32 cellular contexts compared by ENCODE assay signal in the genomic region with DNA sequence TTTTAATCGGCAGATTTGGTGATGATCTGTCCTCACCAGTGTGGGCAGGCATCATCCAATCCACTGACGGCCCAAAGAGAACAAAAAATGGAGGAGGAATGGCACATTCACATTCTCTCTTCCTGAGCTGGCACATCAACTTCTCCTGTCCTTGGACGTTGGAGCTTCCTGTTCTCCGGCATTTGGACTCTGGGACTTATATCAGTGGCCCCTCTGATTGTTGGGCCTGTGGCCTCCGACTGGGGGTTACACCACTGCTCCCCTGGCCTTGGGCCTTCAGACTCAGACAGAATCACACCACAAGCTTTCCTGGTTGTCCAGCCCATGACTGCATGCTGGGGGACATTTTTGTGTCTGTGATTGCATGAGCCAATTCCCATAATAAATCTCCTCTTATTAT. TPM values are rescaled to one million over a fixed set of nuclear protein-coding genes. Genes with fewer than 3 reads are reported as not detected.
"Had no signal": no experiment of that assay in that cellular context is flagged by ENCODE, and none has a peak within 500 bp of the region (broad histone marks: within the 10 kb centered on the region; RNA-seq: fewer than 3 reads in every experiment).

No MANE protein-coding gene starts in this region.

- H3K9me3 Mint-ChIP-seq: mesothelial cell of epicardium, naive B cell had no signal

- H3K27ac Mint-ChIP-seq: mesothelial cell of epicardium had no signal

- DNase-seq: dermis blood vessel endothelial cell; dorsolateral prefrontal cortex; effector CD4-positive, alpha-beta T cell; effector memory CD4-positive, alpha-beta T cell; erythroblast; esophagus squamous epithelium; foreskin fibroblast; foreskin melanocyte; gastrocnemius medialis; glutamatergic neuron; head of caudate nucleus; heart right ventricle; hippocampal formation; left cardiac atrium; left lung; left ventricle myocardium superior; lower lobe of right lung; mesenchymal stem cell; mucosa of descending colon; naive B cell had no signal

- H3K27me3 Mint-ChIP-seq: naive B cell had no signal

- H3K4me1 ChIP-seq: esophagus squamous epithelium, heart right ventricle, left lung, lower lobe of right lung had no signal

- FAIRE-seq: colon, endometrium, islet of Langerhans, keratinocyte had no signal

- H3K27me3 ChIP-seq: dorsolateral prefrontal cortex, esophagus squamous epithelium, gastrocnemius medialis had no signal

- H3K4me3 Mint-ChIP-seq: mesothelial cell of epicardium, naive B cell had no signal

- H3K36me3 ChIP-seq: heart right ventricle, left lung, lower lobe of right lung had no signal

- H3K27ac ChIP-seq: coronary artery, dorsolateral prefrontal cortex, epithelial cell of prostate, esophagus squamous epithelium, heart right ventricle, left lung, lower lobe of right lung had no signal

- H3K4me3 ChIP-seq: coronary artery, dorsolateral prefrontal cortex, esophagus squamous epithelium, gastrocnemius medialis, heart right ventricle, left lung, lower lobe of right lung, mucosa of descending colon had no signal

- ATAC-seq: esophagus mucosa, gastrocnemius medialis, heart right ventricle, left cardiac atrium, left lung, left ventricle myocardium superior, lower lobe of right lung, mucosa of descending colon had no signal

- H3K9me3 ChIP-seq: esophagus squamous epithelium, gastrocnemius medialis, heart right ventricle, left lung, lower lobe of right lung, mucosa of descending colon had no signal

RNA-seq across cellular contexts. Expression of a gene that starts 24.0 kb away (rescaled TPM):
- total RNA-seq: dermis blood vessel endothelial cell, glomerular endothelial cell, lung microvascular endothelial cell, mesenteric fat pad, myocyte had no signal

RNA-seq across cellular contexts. Expression of a gene that starts 55.1 kb away (rescaled TPM):
- total RNA-seq: dermis blood vessel endothelial cell, lung microvascular endothelial cell had no signal
